Comparison of ENCODE assay signal across 8 cellular contexts in genomic region chr12:12357697-12358476, GRCh38. TPM values are rescaled to one million over a fixed set of nuclear protein-coding genes. Genes with fewer than 3 reads are reported as not detected.
DNase-seq lines count a peak whose midpoint lies in the region; ATAC-seq and TF ChIP-seq lines count a peak whose summit lies in the region.

No MANE protein-coding gene starts in this region.

- H3K79me2 ChIP-seq in PC-9 (ENCODE audit: low read depth), result peaks cover 28% of the 10 kb centered on the region

- intact Hi-C loops in PC-9 (cut with micrococcal nuclease; ENCODE audit: unreplicated experiment), result loop anchor here (2.0 kb wide), 2 partner anchors 25 to 91 kb away; partner anchors contain the start of gene LRP6

- no peak for TF ChIP-seq CTCF in PC-9 (conservative IDR thresholded peaks at IDR 0.05)

- peak; percentile 25 for DNase-seq in ELR (ENCODE audit: low read depth)
- DNase-seq in PC-9, result no peak
- DNase-seq in dedifferentiated amniotic fluid mesenchymal stem cell (ENCODE audit: extremely low spot score), result peak; percentile 58
- DNase-seq in ureter (ENCODE audit: low spot score), result no peak
- DNase-seq in SIG-M5 treated with dmso at 0.1 percent for 504 hours (lab: John Stamatoyannopoulos, UW; ENCODE audit: unreplicated experiment), result no peak

- POLR2A ChIA-PET in PC-9 (lab: Charles Lee; ENCODE audit: unreplicated experiment), result interaction anchor here (0.6 to 1.1 kb wide), 9 partner anchors 11 to 838 kb away, joined by 3 to 12 read pairs (median 5); partner anchors contain the start of gene BCL2L14

- peak overlapping the region; percentile 89 for H2AFZ ChIP-seq in PC-9

- CTCF ChIA-PET in PC-9 (lab: Charles Lee), result interaction anchor here (0.6 to 1.3 kb wide), 8 partner anchors 20 to 411 kb away, joined by 3 to 7 read pairs (median 4); no protein-coding TSS in a partner anchor

- peaks cover 16% of the 10 kb centered on the region for H3K4me1 ChIP-seq in PC-9 (replicated peaks; ENCODE audit: insufficient read depth)
- peaks cover 0 to 12% of the 10 kb centered on the region in 2 donors for H3K4me1 ChIP-seq in muscle layer of duodenum (ENCODE audit: control insufficient read depth in 1 of 2, insufficient read depth in 2 of 2, low read length in 2 of 2)

- H3K9me2 ChIP-seq in PC-9 (ENCODE audit: insufficient read depth), result no peaks in the 10 kb centered on the region

- no peaks in the 10 kb centered on the region for H4K20me1 ChIP-seq in PC-9 (ENCODE audit: insufficient read depth)

- H3K4me2 ChIP-seq in PC-9, result peak overlapping the region; percentile 95

- H3K4me3 ChIP-seq in PC-9, result peak overlapping the region; percentile 70
- H3K4me3 ChIP-seq in muscle layer of duodenum (ENCODE audit: low read depth in 1 of 2, low read length in 2 of 2), result peak overlapping the region; percentile 79 to 91

- H3K27ac ChIP-seq in PC-9, result peak overlapping the region; percentile 73
- H3K27ac ChIP-seq in muscle layer of duodenum (ENCODE audit: low read length), result peak overlapping the region; percentile 88

- H3F3A ChIP-seq in PC-9 (ENCODE audit: insufficient read depth, low read depth), result no peaks in the 10 kb centered on the region

- H3K27me3 ChIP-seq in PC-9 (ENCODE audit: insufficient read depth, low read depth) (no peaks in the 10 kb centered on the region), muscle layer of duodenum (ENCODE audit: low read depth, low read length) (no peaks in the 10 kb centered on the region)

- BruUV-seq in PC-9 (replicated peaks; lab: Mats Ljungman, UMichigan), result no TSS peak

- H3K36me3 ChIP-seq in PC-9 (ENCODE audit: low read depth) (no peaks in the 10 kb centered on the region), muscle layer of duodenum (ENCODE audit: control insufficient read depth in 1 of 2, insufficient read depth in 2 of 2, low read length in 2 of 2) (no peaks in the 10 kb centered on the region)

- no peaks in the 10 kb centered on the region for H3K9me3 ChIP-seq in PC-9 (ENCODE audit: insufficient read depth, low read depth)
- H3K9me3 ChIP-seq in muscle layer of duodenum (ENCODE audit: control insufficient read depth in 1 of 2, low read length in 2 of 2), result no peaks in the 10 kb centered on the region

- ATAC-seq in HG02798 (IDR thresholded peaks at IDR 0.05; ENCODE audit: poor library complexity, unreplicated experiment), result peak; percentile 26
- no peak for ATAC-seq in HG03159 (IDR thresholded peaks at IDR 0.05; ENCODE audit: unreplicated experiment)

RNA-seq across cellular contexts. Expression of gene BORCS5, which starts 1.0 kb away (rescaled TPM):
- 18.2 and 19.7 TPM in 2 replicates for total RNA-seq in PC-9 (2021)
- total RNA-seq in ureter, result 21.6 TPM

RNA-seq across cellular contexts. Expression of gene MANSC1, which starts 7.8 kb away (rescaled TPM):
- 25.5 and 32.0 TPM in 2 replicates for total RNA-seq in PC-9 (2021)
- total RNA-seq in ureter, result 38.9 TPM

Comparison
In these comparisons a context has a peak if more than half of its experiments do, and no peak if none do; other contexts are left out.
1. DNase-seq: peak in ELR (single experiment) and dedifferentiated amniotic fluid mesenchymal stem cell (single experiment); none in PC-9 (0 of 2), ureter (single experiment) and SIG-M5 treated with dmso at 0.1 percent for 504 hours (single experiment).